Comparison of ENCODE assay signal across 34 cellular contexts in the genomic region with DNA sequence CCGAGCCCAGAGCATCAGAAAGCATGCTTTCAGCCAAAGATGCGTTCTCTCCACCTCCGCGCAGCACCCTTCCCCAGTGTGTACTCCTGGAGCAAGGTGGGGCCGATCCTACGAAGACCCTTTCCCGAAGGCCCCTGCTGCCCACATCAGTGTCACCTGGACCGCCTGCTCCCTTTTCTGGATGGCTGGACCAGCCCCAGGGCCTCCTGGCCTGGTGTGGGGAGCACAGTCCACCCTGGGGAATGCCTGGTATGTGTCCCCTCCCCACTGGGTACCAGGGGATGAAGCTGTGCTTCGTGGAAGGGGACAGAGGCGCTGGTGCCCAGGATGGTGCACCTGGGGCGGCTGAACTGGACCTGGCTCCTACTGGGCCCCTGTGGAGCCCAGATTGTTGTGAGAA.
DNase-seq lines count a peak whose midpoint lies in the region; ATAC-seq and TF ChIP-seq lines count a peak whose summit lies in the region.
"Had no signal": no experiment of that assay in that cellular context is flagged by ENCODE, and none has a peak within 500 bp of the region (broad histone marks: within the 10 kb centered on the region; RNA-seq: fewer than 3 reads in every experiment).

No MANE protein-coding gene starts in this region.

- H3K4me1 ChIP-seq in left ventricle myocardium inferior (peaks cover 34% of the 10 kb centered on the region), osteoblast (ENCODE audit: insufficient read depth, low read length) (peaks cover 50% of the 10 kb centered on the region), aorta (ENCODE audit: control insufficient read depth in 1 of 2, insufficient read depth in 2 of 2, low read length in 2 of 2) (no peaks in the 10 kb centered on the region)

- WGBS in aorta, 2 donors = 92 to 95% methylated on average over 11 of the region's 11 CpGs

- H3K9me3 Mint-ChIP-seq in glutamatergic neuron (ENCODE audit: unreplicated experiment) = peaks cover 5% of the 10 kb centered on the region
- H3K9me3 Mint-ChIP-seq: activated naive CD8-positive, alpha-beta T cell treated with anti-CD3 and anti-CD28 coated beads for 36 hours; CD4-positive, alpha-beta memory T cell; dendritic cell treated with granulocyte-macrophage colony-stimulating factor and Interleukin-4, amounts not matched to agents 40 ng/mL and 50 ng/mL, for 4 days; IgD-negative memory B cell; naive thymus-derived CD8-positive, alpha-beta T cell had no signal

- no peaks in the 10 kb centered on the region for H4K20me1 ChIP-seq in osteoblast (ENCODE audit: insufficient read depth, low read length)

- no peak overlapping the region for H2AFZ ChIP-seq in osteoblast (ENCODE audit: low read length)
- H2AFZ ChIP-seq: GM23248 had no signal

- intact Hi-C loops in Right ventricle myocardium inferior (cut with DNase I) (no loop called here), left ventricle myocardium inferior (cut with micrococcal nuclease) (no loop called here), aorta (cut with DNase I) (no loop called here)

- H3K27ac Mint-ChIP-seq in glutamatergic neuron (ENCODE audit: unreplicated experiment) = no peak overlapping the region
- H3K27ac Mint-ChIP-seq: activated naive CD8-positive, alpha-beta T cell treated with anti-CD3 and anti-CD28 coated beads for 36 hours; CD4-positive, alpha-beta memory T cell; naive thymus-derived CD8-positive, alpha-beta T cell had no signal

- H3K4me2 ChIP-seq in osteoblast (ENCODE audit: insufficient read depth, low read length) = no peak overlapping the region

- H3K9me3 ChIP-seq in left ventricle myocardium inferior (replicated peaks) = no peaks in the 10 kb centered on the region
- H3K9me3 ChIP-seq in osteoblast (ENCODE audit: low read depth, low read length) = no peaks in the 10 kb centered on the region
- no peaks in the 10 kb centered on the region for H3K9me3 ChIP-seq in aorta (ENCODE audit: control insufficient read depth, low read length)
- H3K9me3 ChIP-seq: esophagus squamous epithelium, pancreas, right atrium auricular region had no signal

- no peak for ATAC-seq in Right ventricle myocardium inferior
- ATAC-seq in aorta (ENCODE audit: low FRiP score) = no peak
- ATAC-seq: left ventricle myocardium superior; naive thymus-derived CD8-positive, alpha-beta T cell; pancreas had no signal

- no peak for TF ChIP-seq CTCF in left ventricle myocardium inferior (IDR thresholded peaks at IDR 0.05; ENCODE audit: borderline replicate concordance)
- no peak for TF ChIP-seq CTCF in glutamatergic neuron (IDR thresholded peaks at IDR 0.05; ENCODE audit: partially characterized antibody, unreplicated experiment)
- no peak for TF ChIP-seq CTCF in osteoblast (IDR thresholded peaks at IDR 0.05; ENCODE audit: extremely low read depth, low read depth, low read length)

- H3K27ac ChIP-seq in left ventricle myocardium inferior (replicated peaks) = no peak overlapping the region
- no peak overlapping the region for H3K27ac ChIP-seq in osteoblast (ENCODE audit: low read depth, low read length)
- H3K27ac ChIP-seq in aorta (ENCODE audit: low read depth in 1 of 2, low read length in 2 of 2) = no peak overlapping the region
- H3K27ac ChIP-seq: esophagus squamous epithelium, GM23248, pancreas, right atrium auricular region had no signal

- H3K27me3 Mint-ChIP-seq in glutamatergic neuron (ENCODE audit: unreplicated experiment) = peaks cover 5% of the 10 kb centered on the region
- H3K27me3 Mint-ChIP-seq: activated naive CD8-positive, alpha-beta T cell treated with anti-CD3 and anti-CD28 coated beads for 36 hours; CD4-positive, alpha-beta memory T cell; dendritic cell treated with granulocyte-macrophage colony-stimulating factor and Interleukin-4, amounts not matched to agents 40 ng/mL and 50 ng/mL, for 4 days; naive thymus-derived CD8-positive, alpha-beta T cell had no signal

- H3K36me3 ChIP-seq in left ventricle myocardium inferior = no peaks in the 10 kb centered on the region
- H3K36me3 ChIP-seq in osteoblast (ENCODE audit: insufficient read depth, low read length) = no peaks in the 10 kb centered on the region
- no peaks in the 10 kb centered on the region for H3K36me3 ChIP-seq in aorta (ENCODE audit: control insufficient read depth in 1 of 2, insufficient read depth in 2 of 2, low read length in 1 of 2)
- H3K36me3 ChIP-seq: pancreas, right atrium auricular region had no signal

- no peak overlapping the region for H3K4me3 Mint-ChIP-seq in glutamatergic neuron (ENCODE audit: unreplicated experiment)
- H3K4me3 Mint-ChIP-seq: activated naive CD8-positive, alpha-beta T cell treated with anti-CD3 and anti-CD28 coated beads for 36 hours; CD4-positive, alpha-beta memory T cell; dendritic cell treated with granulocyte-macrophage colony-stimulating factor and Interleukin-4, amounts not matched to agents 40 ng/mL and 50 ng/mL, for 4 days; IgD-negative memory B cell; naive thymus-derived CD8-positive, alpha-beta T cell had no signal

- H3K27me3 ChIP-seq in left ventricle myocardium inferior (ENCODE audit: low read depth) = no peaks in the 10 kb centered on the region
- no peaks in the 10 kb centered on the region for H3K27me3 ChIP-seq in osteoblast (ENCODE audit: insufficient read depth, low read length)
- no peaks in the 10 kb centered on the region for H3K27me3 ChIP-seq in aorta (ENCODE audit: control insufficient read depth in 1 of 2, insufficient read depth in 2 of 2, low read length in 1 of 2)
- H3K27me3 ChIP-seq: esophagus squamous epithelium, pancreas, right atrium auricular region had no signal

- no peaks in the 10 kb centered on the region for H3K36me3 Mint-ChIP-seq in glutamatergic neuron (ENCODE audit: unreplicated experiment)
- H3K36me3 Mint-ChIP-seq: activated naive CD8-positive, alpha-beta T cell treated with anti-CD3 and anti-CD28 coated beads for 36 hours; CD4-positive, alpha-beta memory T cell; IgD-negative memory B cell; naive thymus-derived CD8-positive, alpha-beta T cell had no signal

- H3K4me3 ChIP-seq in left ventricle myocardium inferior (no peak overlapping the region), osteoblast (ENCODE audit: insufficient read depth, low read length) (no peak overlapping the region), aorta (ENCODE audit: low read length in 2 of 2) (no peak overlapping the region)
- H3K4me3 ChIP-seq: esophagus squamous epithelium, GM23248, pancreas, right atrium auricular region had no signal

- peaks cover 3% of the 10 kb centered on the region for H3K4me1 Mint-ChIP-seq in glutamatergic neuron (ENCODE audit: low read depth, unreplicated experiment)

- DNase-seq in Right ventricle myocardium inferior (ENCODE audit: missing footprints) (peak; percentile 61), left ventricle myocardium inferior (no peak), glutamatergic neuron (peak; percentile 2), osteoblast (ENCODE audit: insufficient read length, low spot score, missing footprints) (peak; percentile 14), aorta (peak; percentile 46 to 69), UCSD-AML1 (lab: John Stamatoyannopoulos, UW; ENCODE audit: unreplicated experiment) (no peak), NCI-H226 (no peak)
- no peak for DNase-seq in activated CD4-positive, CD25-positive, alpha-beta regulatory T cell (lab: John Stamatoyannopoulos, UW)
- DNase-seq: 8988T; activated CD4-positive, alpha-beta T cell treated with anti-CD3 and anti-CD28 coated beads for 4 hours; activated CD8-positive, alpha-beta memory T cell treated with anti-CD3 and anti-CD28 coated beads for 24 hours; activated effector memory CD4-positive, alpha-beta T cell treated with anti-CD3 and anti-CD28 coated beads, Interleukin-2, amount 50 U/mL, for 16 hours; activated naive CD8-positive, alpha-beta T cell treated with anti-CD3 and anti-CD28 coated beads for 36 hours; CD4-positive, alpha-beta memory T cell; central memory CD4-positive, alpha-beta T cell; esophagus squamous epithelium; foreskin melanocyte; GM23248; hypothalamus; left ventricle myocardium superior; midbrain; NCI-H1092; NCI-H187; NCI-H69; RPMI8226; stimulated activated CD4-positive, alpha-beta T cell treated with anti-CD3 and anti-CD28 coated beads, Interleukin-12 subunit alpha, Interleukin-12 subunit beta, amount 100 ng/mL, for 4 hours; stimulated activated CD4-positive, alpha-beta T cell treated with anti-CD3 and anti-CD28 coated beads, Interleukin-4, amount 100 ng/mL, for 1 hour; substantia nigra; T-helper 2 cell had no signal

- H3K79me2 ChIP-seq in osteoblast (ENCODE audit: insufficient read depth, low read length) = peaks cover 20% of the 10 kb centered on the region

Comparison
In these comparisons a context has a peak if more than half of its experiments do, and no peak if none do; other contexts are left out.
1. DNase-seq: peak in Right ventricle myocardium inferior (single experiment), glutamatergic neuron (single experiment), osteoblast (single experiment) and aorta (2 of 2); none in left ventricle myocardium inferior (single experiment), UCSD-AML1 (single experiment), NCI-H226 (single experiment) and activated CD4-positive, CD25-positive, alpha-beta regulatory T cell (0 of 4).